31 cellular contexts compared by ENCODE assay signal in the genomic region with DNA sequence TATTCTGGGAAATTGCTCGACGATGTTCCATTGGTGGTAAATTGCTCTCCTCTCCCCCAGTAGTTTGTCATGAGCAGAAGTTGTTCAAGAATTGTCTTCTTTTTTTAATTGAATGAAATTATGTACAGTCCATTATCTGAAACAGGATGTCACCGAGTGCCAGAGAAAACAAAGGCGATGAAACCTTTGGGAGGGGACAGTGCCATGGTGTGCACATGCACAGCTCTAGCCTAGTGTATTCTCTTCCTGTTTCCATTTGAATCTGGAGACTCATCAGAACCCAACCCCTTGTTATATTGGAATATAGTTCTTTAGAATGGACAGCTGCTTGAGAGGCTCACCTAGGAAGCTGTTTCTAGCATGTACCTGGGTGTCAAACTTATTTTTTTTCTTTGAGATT.
"Had no signal": no experiment of that assay in that cellular context is flagged by ENCODE, and none has a peak within 500 bp of the region (broad histone marks: within the 10 kb centered on the region; RNA-seq: fewer than 3 reads in every experiment).

No MANE protein-coding gene starts in this region.

- H3K27me3 Mint-ChIP-seq: central memory CD8-positive, alpha-beta T cell had no signal

- DNase-seq: activated CD4-positive, alpha-beta T cell treated with anti-CD3 and anti-CD28 coated beads for 1 hour; activated CD4-positive, alpha-beta T cell treated with anti-CD3 and anti-CD28 coated beads for 48 hours; activated CD4-positive, alpha-beta T cell treated with anti-CD3 and anti-CD28 coated beads, Interleukin-2, amount 50 U/mL, for 4 hours; activated CD4-positive, CD25-positive, alpha-beta regulatory T cell; activated CD8-positive, alpha-beta T cell treated with anti-CD3 and anti-CD28 coated beads, Interleukin-2, amount 10 ng/mL, durations not matched to agents 7 days and 5 days; activated gamma-delta T cell; activated naive CD4-positive, alpha-beta T cell treated with anti-CD3 and anti-CD28 coated beads for 36 hours; amniotic stem cell; aorta; brain microvascular endothelial cell; Kasumi-1; KG1; MG63; NCI-H1048; NCI-H1105 treated with DMSO at 0.1 percent for 48 hours; NCI-H1436; NCI-H1694; NCI-H1930; NCI-H2081 treated with DMSO at 0.1 percent for 48 hours; NCI-H345; NCI-H524 treated with DMSO at 0.1 percent for 48 hours; PC-9; SHP77; SJCRH30; T1000; WERI-Rb-1 had no signal

- ATAC-seq: activated CD8-positive, alpha-beta T cell treated with anti-CD3 and anti-CD28 coated beads, Interleukin-2, amount 10 ng/mL, durations not matched to agents 7 days and 5 days; activated naive CD4-positive, alpha-beta T cell treated with anti-CD3 and anti-CD28 coated beads, Interleukin-2, amount 50 U/mL, for 72 hours had no signal

- H3K27me3 ChIP-seq: brain microvascular endothelial cell, MG63, SJCRH30 had no signal

- H3K4me1 ChIP-seq: SJCRH30 had no signal

- H3K9me3 Mint-ChIP-seq: activated naive CD4-positive, alpha-beta T cell treated with anti-CD3 and anti-CD28 coated beads for 36 hours; activated naive CD4-positive, alpha-beta T cell treated with anti-CD3 and anti-CD28 coated beads, Interleukin-2, amount 50 U/mL, for 72 hours; activated T-helper 2 cell treated with anti-CD3 and anti-CD28 coated beads, Interferon-gamma antibody, Interleukin-2, Interleukin-4, amounts not matched to agents 10 μg/mL and 5 μg/mL and 100 μg/mL, durations not matched to agents 14 hours and 24 hours and 36 hours; central memory CD8-positive, alpha-beta T cell had no signal

- H3K27ac Mint-ChIP-seq: activated naive CD4-positive, alpha-beta T cell treated with anti-CD3 and anti-CD28 coated beads for 36 hours; activated naive CD4-positive, alpha-beta T cell treated with anti-CD3 and anti-CD28 coated beads, Interleukin-2, amount 50 U/mL, for 72 hours; activated T-helper 2 cell treated with anti-CD3 and anti-CD28 coated beads, Interferon-gamma antibody, Interleukin-2, Interleukin-4, amounts not matched to agents 10 μg/mL and 5 μg/mL and 100 μg/mL, durations not matched to agents 14 hours and 24 hours and 36 hours had no signal

- H3K27ac ChIP-seq: brain microvascular endothelial cell, PC-9, RWPE1, SJCRH30, SK-N-MC, WERI-Rb-1 had no signal

- H3K4me3 Mint-ChIP-seq: activated CD8-positive, alpha-beta T cell treated with anti-CD3 and anti-CD28 coated beads, Interleukin-2, amount 10 ng/mL, durations not matched to agents 7 days and 5 days; activated naive CD4-positive, alpha-beta T cell treated with anti-CD3 and anti-CD28 coated beads for 36 hours; central memory CD8-positive, alpha-beta T cell had no signal

- H3K4me3 ChIP-seq: MG63, PC-9, SJCRH30, SK-N-MC had no signal

- H3K9me3 ChIP-seq: MG63, SJCRH30 had no signal
